8 cellular contexts compared by ENCODE assay signal in genomic region chr17:41738077-41738800, GRCh38. TPM values are rescaled to one million over a fixed set of nuclear protein-coding genes. Genes with fewer than 3 reads are reported as not detected.
DNase-seq lines count a peak whose midpoint lies in the region; ATAC-seq, FAIRE-seq and TF ChIP-seq lines count a peak whose summit lies in the region.

No MANE protein-coding gene starts in this region.

- H3K4me3 Mint-ChIP-seq in activated B cell treated with CpG ODN at 0.5 μM for 24 hours, result no peak overlapping the region

- H3K27ac ChIP-seq in kidney (ENCODE audit: low read depth in 2 of 2, low read length in 2 of 2), result no peak overlapping the region

- peaks cover 11% of the 10 kb centered on the region for H3K4me1 Mint-ChIP-seq in activated B cell treated with CpG ODN at 0.5 μM for 24 hours

- H3K9ac ChIP-seq in kidney (ENCODE audit: low read length in 2 of 2), result peak overlapping the region in 1 of 2 donors; percentile 1

- no peaks in the 10 kb centered on the region for H3K9me3 Mint-ChIP-seq in activated B cell treated with CpG ODN at 0.5 μM for 24 hours

- CTCF ChIA-PET in activated B cell treated with CpG ODN at 0.5 μM for 24 hours (lab: Charles Lee), result interaction anchor here (0.9 to 4.3 kb wide), 6 partner anchors 48 to 73 kb away, joined by 5 to 54 read pairs (median 7); partner anchors contain the start of genes JUP and P3H4

- no peak for FAIRE-seq in bronchial epithelial cell (lab: Jason Lieb, UNC)
- FAIRE-seq in kidney (lab: Jason Lieb, UNC), result no peak

- TF ChIP-seq CTCF in activated B cell treated with CpG ODN at 0.5 μM for 24 hours (IDR thresholded peaks at IDR 0.05) (peak; percentile 94), bronchial epithelial cell (IDR thresholded peaks at IDR 0.05; ENCODE audit: insufficient read depth, low read length, severe bottlenecking) (peak; percentile 98), kidney (IDR thresholded peaks at IDR 0.05; ENCODE audit: borderline replicate concordance, extremely low read depth, insufficient read depth) (peak; percentile 98)

- no peaks in the 10 kb centered on the region for H3K36me3 Mint-ChIP-seq in activated B cell treated with CpG ODN at 0.5 μM for 24 hours (ENCODE audit: low read depth)

- POLR2A ChIA-PET in activated B cell treated with CpG ODN at 0.5 μM for 24 hours (lab: Charles Lee), result interaction anchor here (1.0 to 1.1 kb wide), 2 partner anchors 50 to 63 kb away, joined by 3 to 5 read pairs; partner anchors contain the start of gene EIF1

- no peaks in the 10 kb centered on the region for H3K9me3 ChIP-seq in kidney (ENCODE audit: control insufficient read depth in 1 of 2, low read length in 2 of 2)

- H3K36me3 ChIP-seq in bronchial epithelial cell (ENCODE audit: control insufficient read depth, insufficient read depth, low read length) (no peaks in the 10 kb centered on the region), kidney (ENCODE audit: control insufficient read depth in 1 of 2, insufficient read depth in 2 of 2, low read length in 2 of 2) (no peaks in the 10 kb centered on the region)

- H3K27me3 Mint-ChIP-seq in activated B cell treated with CpG ODN at 0.5 μM for 24 hours, result peaks cover 22% of the 10 kb centered on the region

- peaks cover 0 to 8% of the 10 kb centered on the region in 2 donors for H3K4me1 ChIP-seq in kidney (ENCODE audit: control insufficient read depth in 1 of 2, insufficient read depth in 1 of 2, low read depth in 1 of 2, low read length in 2 of 2)

- intact Hi-C loops in activated B cell treated with CpG ODN at 0.5 μM for 24 hours (cut with micrococcal nuclease) (loop anchor here (1.0 to 10.0 kb wide), 6 partner anchors 48 to 378 kb away; partner anchors contain the start of genes JUP, KLHL11 and P3H4), kidney (cut with DNase I) (loop anchor here (5.0 kb wide), 1 partner anchor 64 kb away; no protein-coding TSS in a partner anchor)

- no peak overlapping the region for H3K27ac Mint-ChIP-seq in activated B cell treated with CpG ODN at 0.5 μM for 24 hours

- peaks cover 20% of the 10 kb centered on the region for H3K27me3 ChIP-seq in bronchial epithelial cell (ENCODE audit: control insufficient read depth, insufficient read depth, low read length)

- H3K4me3 ChIP-seq in bronchial epithelial cell (ENCODE audit: low read depth, low read length) (no peak overlapping the region), kidney (ENCODE audit: low read length in 2 of 2) (no peak overlapping the region)

- DNase-seq in COR-L47 (lab: John Stamatoyannopoulos, UW) (peak; percentile 71), NCI-H2227 treated with DMSO at 0.1 percent for 48 hours (lab: John Stamatoyannopoulos, UW) (peak; percentile 80), activated B cell treated with CpG ODN at 0.5 μM for 24 hours (peak; percentile 77), bronchial epithelial cell (ENCODE audit: low read depth) (peak; percentile 69), kidney (peak; percentile 91)
- DNase-seq in stimulated activated CD4-positive, alpha-beta T cell treated with anti-CD3 and anti-CD28 coated beads, Interleukin-1b, Interleukin-23, amount 100 ng/mL, for 1 hour (ENCODE audit: low read depth in 2 of 2), result peak; percentile 36 to 64

- ATAC-seq in HG02610 (IDR thresholded peaks at IDR 0.05; ENCODE audit: unreplicated experiment) (peak; percentile 71), activated B cell treated with CpG ODN at 0.5 μM for 24 hours (ENCODE audit: low read depth) (peak; percentile 96), HG02623 (IDR thresholded peaks at IDR 0.05; ENCODE audit: unreplicated experiment) (no peak)

RNA-seq across cellular contexts. Expression of gene HAP1, which starts 3.8 kb away (rescaled TPM):
- total RNA-seq in activated B cell treated with CpG ODN at 0.5 μM for 24 hours, result 0.10 and 0.11 TPM in 2 replicates
- 2.6 and 5.0 TPM in 2 replicates for total RNA-seq in bronchial epithelial cell
- total RNA-seq in kidney, result 1.3 TPM
- 0.99 TPM for polyA plus RNA-seq in kidney (ENCODE audit: insufficient read depth, low read depth, low replicate concordance)

RNA-seq across cellular contexts. Expression of gene GAST, which starts 26.1 kb away (rescaled TPM):
- total RNA-seq in activated B cell treated with CpG ODN at 0.5 μM for 24 hours, result not detected in 2 replicates
- total RNA-seq in bronchial epithelial cell, result 0.90 TPM in 1 of 2 replicates, not detected in the other
- total RNA-seq in kidney, result not detected
- not detected for polyA plus RNA-seq in kidney (ENCODE audit: insufficient read depth, low read depth, low replicate concordance)

RNA-seq across cellular contexts. Expression of gene JUP, which starts 48.3 kb away (rescaled TPM):
- total RNA-seq in activated B cell treated with CpG ODN at 0.5 μM for 24 hours, result 27.3 and 31.1 TPM in 2 replicates
- 227 and 407 TPM in 2 replicates for total RNA-seq in bronchial epithelial cell
- total RNA-seq in kidney, result 223 TPM
- 148 TPM for polyA plus RNA-seq in kidney (ENCODE audit: insufficient read depth, low read depth, low replicate concordance)

RNA-seq across cellular contexts. Expression of gene EIF1, which starts 49.6 kb away (rescaled TPM):
- total RNA-seq in activated B cell treated with CpG ODN at 0.5 μM for 24 hours, result 843 and 900 TPM in 2 replicates
- 191 and 204 TPM in 2 replicates for total RNA-seq in bronchial epithelial cell
- total RNA-seq in kidney, result 842 TPM
- polyA plus RNA-seq in kidney (ENCODE audit: insufficient read depth, low read depth, low replicate concordance), result 1,166 TPM
